ENCODE assay signal across 8 cellular contexts in the genomic region with DNA sequence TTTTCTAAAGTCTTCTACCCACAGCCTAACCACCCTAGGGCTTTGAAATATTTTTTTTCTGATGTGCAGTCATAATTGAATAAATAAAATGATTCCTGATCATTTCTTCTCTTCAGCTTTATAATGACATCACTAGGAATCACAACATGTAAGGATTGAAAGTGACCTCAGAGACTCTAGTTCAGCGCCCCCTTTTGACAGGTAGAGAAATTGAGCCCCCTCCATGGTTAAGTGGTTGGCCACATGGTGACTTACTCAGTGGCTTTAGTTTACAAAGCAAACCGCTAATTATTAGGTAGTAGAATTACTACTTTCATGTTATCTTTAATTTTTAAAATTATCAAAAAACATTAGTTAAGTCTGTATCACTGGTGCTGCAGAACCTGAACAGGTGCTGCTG. TPM values are rescaled to one million over a fixed set of nuclear protein-coding genes. Genes with fewer than 3 reads are reported as not detected.
DNase-seq lines count a peak whose midpoint lies in the region; ATAC-seq and TF ChIP-seq lines count a peak whose summit lies in the region.
"Had no signal": no experiment of that assay in that cellular context is flagged by ENCODE, and none has a peak within 500 bp of the region (broad histone marks: within the 10 kb centered on the region; RNA-seq: fewer than 3 reads in every experiment).

No MANE protein-coding gene starts in this region.

- no peak overlapping the region for H3K4me3 Mint-ChIP-seq in activated CD8-positive, alpha-beta T cell treated with anti-CD3 and anti-CD28 coated beads for 36 hours
- H3K4me3 Mint-ChIP-seq: stimulated activated naive B cell treated with anti-CD40 and anti-IgM and Interleukin-4, amounts not matched to agents 10 μg/mL and 1 μg/mL and 100 μg/mL, for 72 hours had no signal

- ATAC-seq in HG02938 (IDR thresholded peaks at IDR 0.05; ENCODE audit: unreplicated experiment): peak; percentile 50
- peak; percentile 39 for ATAC-seq in activated CD8-positive, alpha-beta T cell treated with anti-CD3 and anti-CD28 coated beads for 36 hours
- no peak for ATAC-seq in HG03469 (IDR thresholded peaks at IDR 0.05; ENCODE audit: unreplicated experiment)

- no peaks in the 10 kb centered on the region for H3K36me3 Mint-ChIP-seq in activated CD8-positive, alpha-beta T cell treated with anti-CD3 and anti-CD28 coated beads for 36 hours (ENCODE audit: low read depth)

- no peaks in the 10 kb centered on the region for H3K27me3 Mint-ChIP-seq in activated CD8-positive, alpha-beta T cell treated with anti-CD3 and anti-CD28 coated beads for 36 hours

- no peak overlapping the region for H3K27ac Mint-ChIP-seq in activated CD8-positive, alpha-beta T cell treated with anti-CD3 and anti-CD28 coated beads for 36 hours

- H3K9me3 Mint-ChIP-seq in activated CD8-positive, alpha-beta T cell treated with anti-CD3 and anti-CD28 coated beads for 36 hours: no peaks in the 10 kb centered on the region

- no peaks in the 10 kb centered on the region for H3K4me1 Mint-ChIP-seq in activated CD8-positive, alpha-beta T cell treated with anti-CD3 and anti-CD28 coated beads for 36 hours (ENCODE audit: low read depth)

- DNase-seq in EL (peak; percentile 34), myocyte (ENCODE audit: low read depth) (peak; percentile 34), SKM-1 treated with dmso at 0.1 percent for 144 hours (lab: John Stamatoyannopoulos, UW; ENCODE audit: unreplicated experiment) (no peak), NCI-H345 treated with DMSO at 0.1 percent for 48 hours (lab: John Stamatoyannopoulos, UW; ENCODE audit: unreplicated experiment) (no peak)
- DNase-seq in activated CD8-positive, alpha-beta T cell treated with anti-CD3 and anti-CD28 coated beads for 36 hours: peak; percentile 36
- DNase-seq: stimulated activated naive B cell treated with anti-CD40 and anti-IgM and Interleukin-4, amounts not matched to agents 10 μg/mL and 1 μg/mL and 100 μg/mL, for 72 hours had no signal

- intact Hi-C loops in activated CD8-positive, alpha-beta T cell treated with anti-CD3 and anti-CD28 coated beads for 36 hours (cut with micrococcal nuclease): loop anchor here (1.0 to 2.0 kb wide), 2 partner anchors 93 to 141 kb away; no protein-coding TSS in a partner anchor

- POLR2A ChIA-PET in activated CD8-positive, alpha-beta T cell treated with anti-CD3 and anti-CD28 coated beads for 36 hours (lab: Charles Lee): no interaction called here

- TF ChIP-seq CTCF in activated CD8-positive, alpha-beta T cell treated with anti-CD3 and anti-CD28 coated beads for 36 hours (IDR thresholded peaks at IDR 0.05): peak; percentile 56

- CTCF ChIA-PET in activated CD8-positive, alpha-beta T cell treated with anti-CD3 and anti-CD28 coated beads for 36 hours (lab: Charles Lee): interaction anchor here (1.3 to 9.8 kb wide), 8 partner anchors 9 to 142 kb away, joined by 4 to 201 read pairs (median 25); no protein-coding TSS in a partner anchor

RNA-seq across cellular contexts. Expression of gene SLC2A12, which starts 13.3 kb away (rescaled TPM):
- total RNA-seq in activated CD8-positive, alpha-beta T cell treated with anti-CD3 and anti-CD28 coated beads for 36 hours: under 1 TPM; 0.18 to 0.20 TPM
- 3.9 and 4.3 TPM in 2 replicates for total RNA-seq in myocyte
- polyA plus RNA-seq in myocyte (2012): 0.83 TPM

Comparison
In these comparisons a context has a peak if more than half of its experiments do, and no peak if none do; other contexts are left out.
1. DNase-seq: peak in EL (single experiment), activated CD8-positive, alpha-beta T cell treated with anti-CD3 and anti-CD28 coated beads for 36 hours (single experiment) and myocyte (single experiment); none in SKM-1 treated with dmso at 0.1 percent for 144 hours (single experiment) and NCI-H345 treated with DMSO at 0.1 percent for 48 hours (single experiment).